In the genomic region with DNA sequence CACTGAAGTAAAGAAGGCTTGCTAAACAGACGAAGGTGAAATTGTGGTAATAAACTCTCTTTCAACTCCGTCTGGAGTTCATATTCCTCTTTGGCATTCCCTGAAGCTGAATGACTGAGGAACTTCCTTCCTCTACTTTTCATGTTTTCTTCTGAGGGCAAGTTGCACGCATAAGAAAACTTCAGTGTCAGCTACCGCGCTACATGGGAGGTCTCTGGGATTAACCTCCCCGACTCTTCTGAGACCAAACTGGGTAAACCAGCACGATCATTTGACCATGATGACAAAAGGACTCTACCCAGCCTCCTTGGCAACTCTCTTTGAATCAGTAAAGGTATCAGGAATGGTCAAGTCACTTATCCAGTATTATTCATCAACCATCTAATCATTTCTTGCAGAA, we compare ENCODE assay signal across 4 cellular contexts.
"Had no signal": no experiment of that assay in that cellular context is flagged by ENCODE, and none has a peak within 500 bp of the region (broad histone marks: within the 10 kb centered on the region; RNA-seq: fewer than 3 reads in every experiment).

No MANE protein-coding gene starts in this region.

- ATAC-seq: GM23338 had no signal

- H3K9me3 Mint-ChIP-seq: GM23338, H9 had no signal

- H3K27ac Mint-ChIP-seq: GM23338, H9 had no signal

- DNase-seq: H9, HCEC 1CT, IMR-90 had no signal

- H3K4me1 Mint-ChIP-seq: GM23338 had no signal

- H3K4me3 ChIP-seq: GM23338 had no signal

- H3K4me3 Mint-ChIP-seq: GM23338, H9 had no signal
